ENCODE assay signal across 16 cellular contexts in the genomic region with DNA sequence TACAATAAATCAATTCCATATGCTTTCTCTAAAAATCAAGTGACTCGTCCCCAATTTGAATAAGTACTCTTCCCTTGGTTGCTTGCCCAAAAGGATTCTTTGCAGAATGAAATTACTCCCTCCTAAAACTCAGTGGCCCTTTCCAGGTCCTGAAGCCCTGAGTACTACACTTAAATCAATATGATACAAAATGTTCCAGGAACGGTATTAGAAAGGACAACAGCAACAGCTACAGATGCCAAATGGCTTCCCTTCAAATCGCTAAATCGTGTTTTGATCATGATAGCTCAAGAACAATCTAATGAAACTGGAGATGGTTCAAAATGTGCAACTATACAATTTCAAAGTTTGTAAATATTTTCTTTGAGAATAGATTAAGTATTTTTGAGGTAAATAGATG. TPM values are rescaled to one million over a fixed set of nuclear protein-coding genes. Genes with fewer than 3 reads are reported as not detected.
DNase-seq lines count a peak whose midpoint lies in the region; ATAC-seq, FAIRE-seq and TF ChIP-seq lines count a peak whose summit lies in the region.
"Had no signal": no experiment of that assay in that cellular context is flagged by ENCODE, and none has a peak within 500 bp of the region (broad histone marks: within the 10 kb centered on the region; RNA-seq: fewer than 3 reads in every experiment).

No MANE protein-coding gene starts in this region.

- H3K4me1 ChIP-seq in hepatocyte (ENCODE audit: insufficient read depth), result peaks cover 7% of the 10 kb centered on the region

- no peak overlapping the region for H2AFZ ChIP-seq in hepatocyte

- WGBS in hepatocyte (ENCODE audit: low lambda C conversion rate, missing lambda C conversion rate), result 58% methylated on average over 4 of the region's 4 CpGs

- no peaks in the 10 kb centered on the region for H3K9me2 ChIP-seq in hepatocyte (replicated peaks; ENCODE audit: insufficient read depth)

- H3K27ac ChIP-seq in 22Rv1 (peak overlapping the region; percentile 33), hepatocyte (peak overlapping the region; percentile 9)
- H3K27ac ChIP-seq: BLaER1 treated with 17β-estradiol and CSF1 and Interleukin-3, amounts not matched to agents 10 nM and 100 nM had no signal

- no peak for ATAC-seq in central memory CD8-positive, alpha-beta T cell (replicated peaks; ENCODE audit: extremely low read depth, poor library complexity, severe bottlenecking)
- ATAC-seq in HG03108 (IDR thresholded peaks at IDR 0.05; ENCODE audit: unreplicated experiment), result no peak
- ATAC-seq: CD8-positive, alpha-beta T cell; HepG2 had no signal

- H3K36me3 ChIP-seq in hepatocyte (replicated peaks; ENCODE audit: insufficient read depth, low read depth), result no peaks in the 10 kb centered on the region
- H3K36me3 ChIP-seq: BLaER1 treated with 17β-estradiol and CSF1 and Interleukin-3, amounts not matched to agents 10 nM and 100 nM had no signal

- TF ChIP-seq CTCF in 22Rv1 (IDR thresholded peaks at IDR 0.05), result no peak
- TF ChIP-seq CTCF in hepatocyte (IDR thresholded peaks at IDR 0.05; ENCODE audit: poor library complexity), result no peak
- TF ChIP-seq CTCF in nephron (IDR thresholded peaks at IDR 0.05; ENCODE audit: unreplicated experiment in 3 of 3), result no peak

- H3K27me3 ChIP-seq in hepatocyte, result no peaks in the 10 kb centered on the region
- H3K27me3 ChIP-seq: BLaER1 treated with 17β-estradiol and CSF1 and Interleukin-3, amounts not matched to agents 10 nM and 100 nM had no signal

- H3K9me3 Mint-ChIP-seq in central memory CD8-positive, alpha-beta T cell, result no peaks in the 10 kb centered on the region
- H3K9me3 Mint-ChIP-seq in nephron, result peaks cover 3% of the 10 kb centered on the region
- H3K9me3 Mint-ChIP-seq: CD8-positive, alpha-beta T cell had no signal

- H3K4me1 Mint-ChIP-seq in central memory CD8-positive, alpha-beta T cell, result peaks cover 23% of the 10 kb centered on the region
- peaks cover 19% of the 10 kb centered on the region for H3K4me1 Mint-ChIP-seq in nephron

- H3K4me3 Mint-ChIP-seq in central memory CD8-positive, alpha-beta T cell, result no peak overlapping the region
- no peak overlapping the region for H3K4me3 Mint-ChIP-seq in nephron
- H3K4me3 Mint-ChIP-seq: B cell; CD8-positive, alpha-beta T cell; H9 had no signal

- H3K27ac Mint-ChIP-seq in central memory CD8-positive, alpha-beta T cell (ENCODE audit: low read depth), result peak overlapping the region; percentile 33
- peak overlapping the region; percentile 53 to 73 (median 57) for H3K27ac Mint-ChIP-seq in nephron
- H3K27ac Mint-ChIP-seq: B cell; CD8-positive, alpha-beta T cell; H9 had no signal

- H3K27me3 Mint-ChIP-seq in central memory CD8-positive, alpha-beta T cell, result no peaks in the 10 kb centered on the region
- no peaks in the 10 kb centered on the region for H3K27me3 Mint-ChIP-seq in nephron (ENCODE audit: low read depth)
- H3K27me3 Mint-ChIP-seq: B cell had no signal

- no peaks in the 10 kb centered on the region for H3K9me3 ChIP-seq in hepatocyte (ENCODE audit: low read depth)
- H3K9me3 ChIP-seq: BLaER1 treated with 17β-estradiol and CSF1 and Interleukin-3, amounts not matched to agents 10 nM and 100 nM had no signal

- no peaks in the 10 kb centered on the region for H3K79me2 ChIP-seq in hepatocyte

- no peaks in the 10 kb centered on the region for H4K20me1 ChIP-seq in hepatocyte (ENCODE audit: insufficient read depth, poor library complexity, severe bottlenecking)
- H4K20me1 ChIP-seq: BLaER1 treated with 17β-estradiol and CSF1 and Interleukin-3, amounts not matched to agents 10 nM and 100 nM had no signal

- no peak for FAIRE-seq in frontal cortex (lab: Jason Lieb, UNC)
- FAIRE-seq: HepG2 had no signal

- peaks cover 1% of the 10 kb centered on the region for H3K36me3 Mint-ChIP-seq in central memory CD8-positive, alpha-beta T cell (ENCODE audit: insufficient read depth)
- no peaks in the 10 kb centered on the region for H3K36me3 Mint-ChIP-seq in nephron (ENCODE audit: low read depth)
- H3K36me3 Mint-ChIP-seq: CD8-positive, alpha-beta T cell had no signal

- peak overlapping the region; percentile 45 for H3K4me2 ChIP-seq in hepatocyte
- H3K4me2 ChIP-seq: BLaER1 treated with 17β-estradiol and CSF1 and Interleukin-3, amounts not matched to agents 10 nM and 100 nM had no signal

- DNase-seq in central memory CD8-positive, alpha-beta T cell (ENCODE audit: low spot score in 2 of 2), result no peak
- DNase-seq in hepatocyte (ENCODE audit: low spot score) (no peak), nucleus accumbens (lab: John Stamatoyannopoulos, UW) (no peak), frontal cortex (ENCODE audit: low spot score in 2 of 2) (no peak)
- DNase-seq: Calu3; CD8-positive, alpha-beta T cell; DMS79 treated with DMSO at 0.1 percent for 48 hours; GF-D8; GOT3; H9 had no signal

- no peak overlapping the region for H3K4me3 ChIP-seq in hepatocyte
- H3K4me3 ChIP-seq: BLaER1 treated with 17β-estradiol and CSF1 and Interleukin-3, amounts not matched to agents 10 nM and 100 nM had no signal

RNA-seq across cellular contexts. Expression of a gene that starts 59.4 kb away (rescaled TPM):
- total RNA-seq in hepatocyte, result 7.4 and 9.7 TPM in 2 replicates
- polyA plus RNA-seq in hepatocyte, result 8.7 TPM in 2 replicates
- total RNA-seq in frontal cortex, result 7.3 TPM
